ENCODE assay signal across 8 cellular contexts in the genomic region with DNA sequence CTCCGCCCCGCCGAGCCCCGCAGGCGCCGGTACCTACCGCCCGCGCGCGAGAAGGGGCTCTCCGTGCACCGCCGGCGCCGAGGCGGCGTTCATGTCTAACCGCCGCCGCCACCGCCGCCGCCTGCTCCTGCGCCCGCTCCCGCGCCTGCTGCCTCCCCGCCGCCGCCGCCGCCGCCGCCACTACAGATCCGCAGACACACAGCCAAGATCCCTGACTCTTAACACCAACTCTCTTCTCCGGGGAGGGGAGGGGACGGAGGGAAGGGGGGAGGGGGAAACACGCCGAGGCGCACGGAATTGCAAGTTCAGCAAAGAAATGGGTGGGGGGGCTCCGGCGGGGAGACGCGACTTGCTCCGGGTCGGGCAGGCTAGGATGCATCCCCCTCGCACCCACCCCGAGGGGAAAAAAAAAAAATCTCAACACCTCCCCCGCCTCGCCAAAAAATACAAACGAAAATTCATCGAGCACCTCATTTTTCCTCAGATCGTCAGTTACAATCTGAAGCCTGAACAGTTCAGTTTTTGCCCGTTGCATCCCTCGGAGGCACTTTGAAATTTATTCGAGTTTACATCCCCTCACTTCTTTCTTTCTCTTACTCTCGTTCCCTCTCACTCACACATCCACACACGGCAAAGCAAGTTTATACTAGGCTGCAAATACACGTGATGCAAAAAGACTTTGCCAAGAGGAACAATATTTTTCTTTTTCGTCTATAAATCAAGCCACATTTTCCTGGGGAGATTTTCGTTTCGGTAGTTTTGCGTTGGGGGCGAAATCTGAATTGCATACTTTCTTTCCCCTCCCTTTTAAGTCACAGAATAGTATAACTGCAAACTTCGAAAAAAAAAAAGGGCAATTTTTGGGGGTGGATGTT. TPM values are rescaled to one million over a fixed set of nuclear protein-coding genes. Genes with fewer than 3 reads are reported as not detected.
A peak's percentile ranks its signal among the peaks of the same experiment; 100 is the strongest.
DNase-seq lines count a peak whose midpoint lies in the region; ATAC-seq and TF ChIP-seq lines count a peak whose summit lies in the region.

A gene (minus strand): TSS at position 192 of the 875 bp plus-strand sequence. CDS start 1,076 bp downstream, outside the sequence.

- ATAC-seq in sciatic nerve (peak; percentile 35), GM18873 (IDR thresholded peaks at IDR 0.05; ENCODE audit: low FRiP score, unreplicated experiment) (no peak), HG03378 (IDR thresholded peaks at IDR 0.05; ENCODE audit: unreplicated experiment) (no peak)

- DNase-seq in GM03348 (ENCODE audit: low spot score) (peak; percentile 68), M059J (ENCODE audit: low read depth) (peak; percentile 66), SK-N-MC (ENCODE audit: low read depth, low spot score) (no peak), choroid plexus epithelial cell (ENCODE audit: low read depth) (peak; percentile 58), iPS-NIHi7 (ENCODE audit: extremely low spot score) (peak; percentile 64), sciatic nerve (ENCODE audit: low spot score) (peak; percentile 71)

- intact Hi-C loops in sciatic nerve (cut with DNase I) = no loop called here

- no peak for TF ChIP-seq CTCF in choroid plexus epithelial cell (conservative IDR thresholded peaks at IDR 0.05; ENCODE audit: low read depth, low read length)

- H3K9ac ChIP-seq in SK-N-MC (ENCODE audit: insufficient read length) = peak within 1 kb of the TSS; percentile 78

- no peaks in the 10 kb centered on the region for H3K9me3 ChIP-seq in SK-N-MC (ENCODE audit: low read depth, low read length)

- peak within 1 kb of the TSS; percentile 85 for H3K27ac ChIP-seq in SK-N-MC

- no peaks in the 10 kb centered on the region for H3K36me3 ChIP-seq in SK-N-MC (ENCODE audit: insufficient read depth, low read length)

- H3K4me3 ChIP-seq in SK-N-MC (peak within 1 kb of the TSS; percentile 85), choroid plexus epithelial cell (ENCODE audit: low read depth, low read length) (peak within 1 kb of the TSS; percentile 59)

RNA-seq across cellular contexts. Expression of the gene that starts here (rescaled TPM):
- total RNA-seq in M059J (2014; rRNA removed; shearing (Covaris generic)) = 57.2 and 70.7 TPM in 2 replicates
- total RNA-seq in sciatic nerve = 204 TPM
